In the genomic region with DNA sequence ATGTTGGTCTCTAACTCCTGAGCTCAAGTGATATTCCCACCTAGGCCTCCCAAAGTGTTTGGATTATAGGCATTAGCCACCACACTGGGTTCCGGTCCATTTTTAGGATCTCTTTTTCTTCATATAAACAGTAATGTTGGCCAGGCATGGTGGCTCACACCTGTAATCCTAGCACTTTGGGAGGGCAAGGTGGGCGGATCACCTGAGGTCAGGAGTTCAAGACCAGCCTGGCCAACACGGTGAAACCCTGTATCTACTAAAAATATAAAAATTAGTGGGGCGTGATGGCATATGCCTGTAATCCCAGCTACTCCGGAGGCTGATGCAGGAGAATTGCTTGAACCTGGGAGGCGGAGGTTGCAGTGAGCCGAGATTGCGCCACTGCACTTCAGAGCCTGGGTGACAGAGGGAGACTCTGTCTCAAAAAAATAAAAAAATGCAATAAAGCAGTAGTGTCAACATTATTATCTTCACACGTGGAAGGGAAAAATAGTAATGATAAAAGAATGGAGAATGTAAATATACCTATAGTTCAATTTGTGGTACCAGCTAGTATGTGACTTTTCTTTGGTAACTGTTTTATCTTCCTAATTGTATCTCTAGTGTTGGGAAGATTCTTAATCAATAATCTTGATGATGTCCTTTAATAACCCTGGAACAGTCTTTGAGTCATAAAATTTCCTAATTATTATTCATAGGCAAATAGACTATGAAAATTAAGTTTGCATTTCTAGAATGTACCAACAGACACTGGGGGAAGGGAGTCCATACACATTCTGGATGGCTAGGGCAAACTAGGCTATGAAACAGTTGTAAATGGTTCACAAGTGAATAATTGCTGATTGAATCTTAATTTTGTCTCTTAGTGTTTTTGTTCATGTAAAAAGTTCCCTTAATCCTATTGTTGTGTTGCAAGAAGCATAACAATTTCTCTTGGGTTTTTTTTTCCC, we compare ENCODE assay signal across 1 cellular context.
TF ChIP-seq lines count a peak whose summit lies in the region.

No MANE protein-coding gene starts in this region.

TF ChIP-seq in HepG2, 621 proteins besides CTCF, POLR2A, EP300 and RAD21 (continued from another document):
- TF ChIP-seq, protein P1, sequence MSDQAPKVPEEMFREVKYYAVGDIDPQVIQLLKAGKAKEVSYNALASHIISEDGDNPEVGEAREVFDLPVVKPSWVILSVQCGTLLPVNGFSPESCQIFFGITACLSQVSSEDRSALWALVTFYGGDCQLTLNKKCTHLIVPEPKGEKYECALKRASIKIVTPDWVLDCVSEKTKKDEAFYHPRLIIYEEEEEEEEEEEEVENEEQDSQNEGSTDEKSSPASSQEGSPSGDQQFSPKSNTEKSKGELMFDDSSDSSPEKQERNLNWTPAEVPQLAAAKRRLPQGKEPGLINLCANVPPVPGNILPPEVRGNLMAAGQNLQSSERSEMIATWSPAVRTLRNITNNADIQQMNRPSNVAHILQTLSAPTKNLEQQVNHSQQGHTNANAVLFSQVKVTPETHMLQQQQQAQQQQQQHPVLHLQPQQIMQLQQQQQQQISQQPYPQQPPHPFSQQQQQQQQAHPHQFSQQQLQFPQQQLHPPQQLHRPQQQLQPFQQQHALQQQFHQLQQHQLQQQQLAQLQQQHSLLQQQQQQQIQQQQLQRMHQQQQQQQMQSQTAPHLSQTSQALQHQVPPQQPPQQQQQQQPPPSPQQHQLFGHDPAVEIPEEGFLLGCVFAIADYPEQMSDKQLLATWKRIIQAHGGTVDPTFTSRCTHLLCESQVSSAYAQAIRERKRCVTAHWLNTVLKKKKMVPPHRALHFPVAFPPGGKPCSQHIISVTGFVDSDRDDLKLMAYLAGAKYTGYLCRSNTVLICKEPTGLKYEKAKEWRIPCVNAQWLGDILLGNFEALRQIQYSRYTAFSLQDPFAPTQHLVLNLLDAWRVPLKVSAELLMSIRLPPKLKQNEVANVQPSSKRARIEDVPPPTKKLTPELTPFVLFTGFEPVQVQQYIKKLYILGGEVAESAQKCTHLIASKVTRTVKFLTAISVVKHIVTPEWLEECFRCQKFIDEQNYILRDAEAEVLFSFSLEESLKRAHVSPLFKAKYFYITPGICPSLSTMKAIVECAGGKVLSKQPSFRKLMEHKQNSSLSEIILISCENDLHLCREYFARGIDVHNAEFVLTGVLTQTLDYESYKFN (CRISPR knock-in tag; conservative IDR thresholded peaks at IDR 0.05) = no peak
- TF ChIP-seq KLF11 (CRISPR knock-in tag; IDR thresholded peaks at IDR 0.05) (no peak), MEF2D (CRISPR knock-in tag; IDR thresholded peaks at IDR 0.05) (no peak), MXI1 (IDR thresholded peaks at IDR 0.05; ENCODE audit: borderline replicate concordance, low read depth, low read length) (no peak), ZNF761 (CRISPR knock-in tag; conservative IDR thresholded peaks at IDR 0.05) (no peak), ZNF20 (CRISPR knock-in tag; IDR thresholded peaks at IDR 0.05) (no peak), KAT8 (CRISPR knock-in tag; IDR thresholded peaks at IDR 0.05) (no peak), ZNF138 (CRISPR knock-in tag; IDR thresholded peaks at IDR 0.05; ENCODE audit: low read depth) (no peak), HNF4G (IDR thresholded peaks at IDR 0.05; ENCODE audit: borderline replicate concordance, low read depth, low read length) (no peak), HNF4G (CRISPR knock-in tag; IDR thresholded peaks at IDR 0.05; ENCODE audit: borderline replicate concordance, low read depth) (no peak), CENPT (CRISPR knock-in tag; IDR thresholded peaks at IDR 0.05; ENCODE audit: low read depth) (no peak), NRL (CRISPR knock-in tag; IDR thresholded peaks at IDR 0.05; ENCODE audit: borderline replicate concordance) (no peak), DNMT1 (CRISPR knock-in tag; IDR thresholded peaks at IDR 0.05) (no peak)
- TF ChIP-seq, protein P2, sequence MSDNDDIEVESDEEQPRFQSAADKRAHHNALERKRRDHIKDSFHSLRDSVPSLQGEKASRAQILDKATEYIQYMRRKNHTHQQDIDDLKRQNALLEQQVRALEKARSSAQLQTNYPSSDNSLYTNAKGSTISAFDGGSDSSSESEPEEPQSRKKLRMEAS (IDR thresholded peaks at IDR 0.05) = no peak
- TF ChIP-seq, protein P3, sequence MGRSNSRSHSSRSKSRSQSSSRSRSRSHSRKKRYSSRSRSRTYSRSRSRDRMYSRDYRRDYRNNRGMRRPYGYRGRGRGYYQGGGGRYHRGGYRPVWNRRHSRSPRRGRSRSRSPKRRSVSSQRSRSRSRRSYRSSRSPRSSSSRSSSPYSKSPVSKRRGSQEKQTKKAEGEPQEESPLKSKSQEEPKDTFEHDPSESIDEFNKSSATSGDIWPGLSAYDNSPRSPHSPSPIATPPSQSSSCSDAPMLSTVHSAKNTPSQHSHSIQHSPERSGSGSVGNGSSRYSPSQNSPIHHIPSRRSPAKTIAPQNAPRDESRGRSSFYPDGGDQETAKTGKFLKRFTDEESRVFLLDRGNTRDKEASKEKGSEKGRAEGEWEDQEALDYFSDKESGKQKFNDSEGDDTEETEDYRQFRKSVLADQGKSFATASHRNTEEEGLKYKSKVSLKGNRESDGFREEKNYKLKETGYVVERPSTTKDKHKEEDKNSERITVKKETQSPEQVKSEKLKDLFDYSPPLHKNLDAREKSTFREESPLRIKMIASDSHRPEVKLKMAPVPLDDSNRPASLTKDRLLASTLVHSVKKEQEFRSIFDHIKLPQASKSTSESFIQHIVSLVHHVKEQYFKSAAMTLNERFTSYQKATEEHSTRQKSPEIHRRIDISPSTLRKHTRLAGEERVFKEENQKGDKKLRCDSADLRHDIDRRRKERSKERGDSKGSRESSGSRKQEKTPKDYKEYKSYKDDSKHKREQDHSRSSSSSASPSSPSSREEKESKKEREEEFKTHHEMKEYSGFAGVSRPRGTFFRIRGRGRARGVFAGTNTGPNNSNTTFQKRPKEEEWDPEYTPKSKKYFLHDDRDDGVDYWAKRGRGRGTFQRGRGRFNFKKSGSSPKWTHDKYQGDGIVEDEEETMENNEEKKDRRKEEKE (IDR thresholded peaks at IDR 0.05) = no peak
- TF ChIP-seq, protein P4, sequence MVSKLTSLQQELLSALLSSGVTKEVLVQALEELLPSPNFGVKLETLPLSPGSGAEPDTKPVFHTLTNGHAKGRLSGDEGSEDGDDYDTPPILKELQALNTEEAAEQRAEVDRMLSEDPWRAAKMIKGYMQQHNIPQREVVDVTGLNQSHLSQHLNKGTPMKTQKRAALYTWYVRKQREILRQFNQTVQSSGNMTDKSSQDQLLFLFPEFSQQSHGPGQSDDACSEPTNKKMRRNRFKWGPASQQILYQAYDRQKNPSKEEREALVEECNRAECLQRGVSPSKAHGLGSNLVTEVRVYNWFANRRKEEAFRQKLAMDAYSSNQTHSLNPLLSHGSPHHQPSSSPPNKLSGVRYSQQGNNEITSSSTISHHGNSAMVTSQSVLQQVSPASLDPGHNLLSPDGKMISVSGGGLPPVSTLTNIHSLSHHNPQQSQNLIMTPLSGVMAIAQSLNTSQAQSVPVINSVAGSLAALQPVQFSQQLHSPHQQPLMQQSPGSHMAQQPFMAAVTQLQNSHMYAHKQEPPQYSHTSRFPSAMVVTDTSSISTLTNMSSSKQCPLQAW (CRISPR knock-in tag; IDR thresholded peaks at IDR 0.05) = no peak
- TF ChIP-seq, protein P5, sequence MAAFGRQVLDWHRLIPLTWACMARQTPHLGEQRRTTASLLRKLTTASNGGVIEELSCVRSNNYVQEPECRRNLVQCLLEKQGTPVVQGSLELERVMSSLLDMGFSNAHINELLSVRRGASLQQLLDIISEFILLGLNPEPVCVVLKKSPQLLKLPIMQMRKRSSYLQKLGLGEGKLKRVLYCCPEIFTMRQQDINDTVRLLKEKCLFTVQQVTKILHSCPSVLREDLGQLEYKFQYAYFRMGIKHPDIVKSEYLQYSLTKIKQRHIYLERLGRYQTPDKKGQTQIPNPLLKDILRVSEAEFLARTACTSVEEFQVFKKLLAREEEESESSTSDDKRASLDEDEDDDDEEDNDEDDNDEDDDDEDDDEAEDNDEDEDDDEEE (CRISPR knock-in tag; IDR thresholded peaks at IDR 0.05) = no peak
- TF ChIP-seq, protein P6, sequence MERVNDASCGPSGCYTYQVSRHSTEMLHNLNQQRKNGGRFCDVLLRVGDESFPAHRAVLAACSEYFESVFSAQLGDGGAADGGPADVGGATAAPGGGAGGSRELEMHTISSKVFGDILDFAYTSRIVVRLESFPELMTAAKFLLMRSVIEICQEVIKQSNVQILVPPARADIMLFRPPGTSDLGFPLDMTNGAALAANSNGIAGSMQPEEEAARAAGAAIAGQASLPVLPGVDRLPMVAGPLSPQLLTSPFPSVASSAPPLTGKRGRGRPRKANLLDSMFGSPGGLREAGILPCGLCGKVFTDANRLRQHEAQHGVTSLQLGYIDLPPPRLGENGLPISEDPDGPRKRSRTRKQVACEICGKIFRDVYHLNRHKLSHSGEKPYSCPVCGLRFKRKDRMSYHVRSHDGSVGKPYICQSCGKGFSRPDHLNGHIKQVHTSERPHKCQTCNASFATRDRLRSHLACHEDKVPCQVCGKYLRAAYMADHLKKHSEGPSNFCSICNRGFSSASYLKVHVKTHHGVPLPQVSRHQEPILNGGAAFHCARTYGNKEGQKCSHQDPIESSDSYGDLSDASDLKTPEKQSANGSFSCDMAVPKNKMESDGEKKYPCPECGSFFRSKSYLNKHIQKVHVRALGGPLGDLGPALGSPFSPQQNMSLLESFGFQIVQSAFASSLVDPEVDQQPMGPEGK (CRISPR knock-in tag; IDR thresholded peaks at IDR 0.05) = no peak
- TF ChIP-seq, protein P7, sequence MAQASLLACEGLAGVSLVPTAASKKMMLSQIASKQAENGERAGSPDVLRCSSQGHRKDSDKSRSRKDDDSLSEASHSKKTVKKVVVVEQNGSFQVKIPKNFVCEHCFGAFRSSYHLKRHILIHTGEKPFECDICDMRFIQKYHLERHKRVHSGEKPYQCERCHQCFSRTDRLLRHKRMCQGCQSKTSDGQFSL (CRISPR knock-in tag; IDR thresholded peaks at IDR 0.05) = no peak
TF ChIP-seq in HepG2: peak in this region for 28.
